ENCODE assay signal across 10 cellular contexts in the genomic region with DNA sequence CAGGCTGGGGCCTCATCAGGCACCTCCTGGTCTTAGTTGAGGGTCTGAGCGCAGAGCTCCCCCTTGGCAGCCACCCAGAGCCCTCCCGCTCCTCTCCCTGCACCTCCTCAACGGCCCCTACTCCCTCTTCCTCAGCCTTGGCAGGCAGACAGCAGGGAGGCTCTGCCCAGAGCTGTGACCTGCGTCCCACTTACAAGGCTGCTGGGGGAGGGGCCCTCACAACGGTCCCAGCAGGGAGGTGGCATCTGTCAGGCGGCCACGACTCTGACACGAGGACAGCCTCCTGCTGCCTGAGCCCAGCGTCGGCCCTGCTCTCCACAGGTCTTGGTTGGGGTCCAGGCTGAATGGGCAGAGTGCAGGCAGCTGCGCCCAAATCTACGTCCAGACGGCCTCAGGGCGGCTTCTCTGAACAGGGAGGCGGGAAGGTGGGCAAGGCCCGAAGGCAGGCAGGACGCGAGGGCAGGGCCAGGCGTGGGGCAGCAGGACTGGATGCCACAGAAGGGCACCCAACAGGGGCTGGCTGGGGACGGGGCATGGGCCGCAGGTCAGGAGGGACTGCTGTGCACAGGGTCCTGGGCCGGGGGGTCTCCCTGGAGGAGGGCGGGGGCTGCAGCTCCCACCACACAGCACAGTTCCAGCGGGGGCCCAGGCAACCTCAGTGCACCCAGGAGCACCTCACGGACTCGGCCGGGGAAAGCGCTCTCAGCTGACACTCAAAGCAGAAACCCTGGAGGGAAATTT. TPM values are rescaled to one million over a fixed set of nuclear protein-coding genes. Genes with fewer than 3 reads are reported as not detected.
DNase-seq lines count a peak whose midpoint lies in the region; ATAC-seq, FAIRE-seq and TF ChIP-seq lines count a peak whose summit lies in the region.
"Had no signal": no experiment of that assay in that cellular context is flagged by ENCODE, and none has a peak within 500 bp of the region (broad histone marks: within the 10 kb centered on the region; RNA-seq: fewer than 3 reads in every experiment).

No MANE protein-coding gene starts in this region.

- H3K9me3 ChIP-seq in heart left ventricle (no peaks in the 10 kb centered on the region), pancreas (no peaks in the 10 kb centered on the region)

- DNase-seq in G401 (ENCODE audit: low spot score) (peak; percentile 74), SK-N-DZ (ENCODE audit: low spot score) (peak; percentile 38), heart left ventricle (peak; percentile 70 to 90 (median 85)), pancreas (peak in 4 of 6 donors; percentile 20 to 70 (median 38)), HuH-7.5 (ENCODE audit: low spot score) (no peak)
- DNase-seq in activated CD4-positive, alpha-beta T cell treated with anti-CD3 and anti-CD28 coated beads for 1 hour = no peak
- DNase-seq: NCI-H2029 treated with DMSO at 0.1 percent for 48 hours, T-helper 9 cell had no signal

- H3K4me1 ChIP-seq in heart left ventricle (peaks cover 0 to 39% (median 11%) of the 10 kb centered on the region in 12 donors), pancreas (no peaks in the 10 kb centered on the region)

- no peaks in the 10 kb centered on the region for H3K27me3 ChIP-seq in heart left ventricle
- no peaks in the 10 kb centered on the region for H3K27me3 ChIP-seq in pancreas

- no peak for TF ChIP-seq POLR2A in heart left ventricle (IDR thresholded peaks at IDR 0.05)

- peaks cover 38% of the 10 kb centered on the region for H3K36me3 Mint-ChIP-seq in activated T-helper 17 cell treated with anti-CD3 and anti-CD28 coated beads, Interleukin-2, amount 50 U/mL, for 72 hours (ENCODE audit: low read depth)

- H3K36me3 ChIP-seq in heart left ventricle = peaks cover 0 to 8% (median 0%) of the 10 kb centered on the region in 9 donors
- H3K36me3 ChIP-seq in pancreas = peaks cover 0 to 4% (median 0%) of the 10 kb centered on the region in 3 donors

- in situ Hi-C loops in G401 (cut with HindIII; ENCODE audit: low sequenced_read_pairs) = no loop called here

- WGBS in heart left ventricle, 4 donors = 52 to 71% (median 58%) methylated on average over 21 to 28 of the region's 28 CpGs
- 85% methylated on average over 28 of the region's 28 CpGs for WGBS in pancreas, 2 donors

- H3K9me3 Mint-ChIP-seq in activated T-helper 17 cell treated with anti-CD3 and anti-CD28 coated beads, Interleukin-2, amount 50 U/mL, for 72 hours = no peaks in the 10 kb centered on the region

- TF ChIP-seq CTCF in heart left ventricle (IDR thresholded peaks at IDR 0.05) (no peak), pancreas (IDR thresholded peaks at IDR 0.05) (no peak)

- no peak overlapping the region for H3K4me3 Mint-ChIP-seq in activated T-helper 17 cell treated with anti-CD3 and anti-CD28 coated beads, Interleukin-2, amount 50 U/mL, for 72 hours

- H3K4me3 ChIP-seq in heart left ventricle (peak overlapping the region in 1 of 12 donors; percentile 15), pancreas (no peak overlapping the region)

- intact Hi-C loops in heart left ventricle (cut with DNase I) (loop anchor here in 1 of 10 donors (5.0 kb wide), 1 partner anchor 57 kb away; no protein-coding TSS in a partner anchor), pancreas (cut with DNase I) (no loop called here)

- peak; percentile 77 to 94 (median 87) for ATAC-seq in heart left ventricle
- ATAC-seq in pancreas = peak in 3 of 4 donors; percentile 13 to 16 (median 15)
- no peak for ATAC-seq in activated T-helper 17 cell treated with anti-CD3 and anti-CD28 coated beads, Interleukin-2, amount 50 U/mL, for 72 hours (replicated peaks)
- ATAC-seq in HG03571 (IDR thresholded peaks at IDR 0.05; ENCODE audit: unreplicated experiment) = no peak

- FAIRE-seq in pancreas (lab: Jason Lieb, UNC) = no peak

- no peaks in the 10 kb centered on the region for H3K27me3 Mint-ChIP-seq in activated T-helper 17 cell treated with anti-CD3 and anti-CD28 coated beads, Interleukin-2, amount 50 U/mL, for 72 hours

- no peak overlapping the region for H3K27ac Mint-ChIP-seq in activated T-helper 17 cell treated with anti-CD3 and anti-CD28 coated beads, Interleukin-2, amount 50 U/mL, for 72 hours

- H3K4me1 Mint-ChIP-seq in activated T-helper 17 cell treated with anti-CD3 and anti-CD28 coated beads, Interleukin-2, amount 50 U/mL, for 72 hours = peaks cover 6% of the 10 kb centered on the region

- H3K27ac ChIP-seq in heart left ventricle (peak overlapping the region in 8 of 12 donors; percentile 14 to 85 (median 57)), pancreas (peak overlapping the region in 1 of 4 donors; percentile 54)

RNA-seq across cellular contexts. Expression of a gene that starts 7.5 kb away (rescaled TPM):
- total RNA-seq in G401 (2014; rRNA removed; shearing (Covaris generic)) = 15.4 and 15.9 TPM in 2 replicates
- polyA plus RNA-seq in SK-N-DZ (2014; cell fraction: cytosol; rRNA removed) = 19.8 TPM in 2 replicates
- polyA plus RNA-seq in SK-N-DZ (2014; cell fraction: nucleus; rRNA removed) = 23.4 and 29.2 TPM in 2 replicates
- total RNA-seq in heart left ventricle (1 to 10 TPM; 2.4 to 7.0 (median 3.0) TPM), pancreas (1 to 10 TPM; 4.4 to 5.9 (median 4.9) TPM)
- polyA plus RNA-seq in heart left ventricle (1 to 10 TPM; 3.5 to 4.3 TPM), pancreas (10 to 100 TPM in 1 of 2 donors, 1 to 10 TPM in 1; 9.8 to 11.2 TPM)
- total RNA-seq in activated T-helper 17 cell treated with anti-CD3 and anti-CD28 coated beads, Interleukin-2, amount 50 U/mL, for 72 hours = 10 to 100 TPM; 41.4 to 82.2 TPM

Comparison
In these comparisons a context has a peak if more than half of its experiments do, and no peak if none do; other contexts are left out.
1. DNase-seq: peak in G401 (single experiment), SK-N-DZ (single experiment), heart left ventricle (5 of 5) and pancreas (4 of 6); none in activated CD4-positive, alpha-beta T cell treated with anti-CD3 and anti-CD28 coated beads for 1 hour (single experiment) and HuH-7.5 (single experiment).
2. ATAC-seq: peak in heart left ventricle (4 of 4) and pancreas (3 of 4); none in activated T-helper 17 cell treated with anti-CD3 and anti-CD28 coated beads, Interleukin-2, amount 50 U/mL, for 72 hours (single experiment) and HG03571 (single experiment).